Comparison of ENCODE assay signal across 21 cellular contexts in genomic region chr4:125132281-125132680, GRCh38.
"Had no signal": no experiment of that assay in that cellular context is flagged by ENCODE, and none has a peak within 500 bp of the region (broad histone marks: within the 10 kb centered on the region; RNA-seq: fewer than 3 reads in every experiment).

No MANE protein-coding gene starts in this region.

- H3K4me1 ChIP-seq: foreskin keratinocyte, lower lobe of right lung, thyroid gland had no signal

- H3K9me3 ChIP-seq: lower lobe of right lung, thyroid gland had no signal

- H3K27ac Mint-ChIP-seq: activated naive CD4-positive, alpha-beta T cell treated with anti-CD3 and anti-CD28 coated beads, Interleukin-2, amount 50 U/mL, for 24 hours; natural killer cell treated with Interleukin-12 subunit alpha and Interleukin-12 subunit beta and Interleukin-15 and Interleukin-18, amount 100 ng/mL, for 72 hours; stimulated activated naive B cell treated with anti-CD40 and anti-IgM and Interleukin-4, amounts not matched to agents 10 μg/mL and 1 μg/mL and 100 μg/mL, for 72 hours had no signal

- H3K36me3 Mint-ChIP-seq: activated naive CD4-positive, alpha-beta T cell treated with anti-CD3 and anti-CD28 coated beads, Interleukin-2, amount 50 U/mL, for 24 hours; natural killer cell treated with Interleukin-12 subunit alpha and Interleukin-12 subunit beta and Interleukin-15 and Interleukin-18, amount 100 ng/mL, for 72 hours; stimulated activated naive B cell treated with anti-CD40 and anti-IgM and Interleukin-4, amounts not matched to agents 10 μg/mL and 1 μg/mL and 100 μg/mL, for 72 hours had no signal

- H3K36me3 ChIP-seq: lower lobe of right lung, thyroid gland had no signal

- H3K27me3 ChIP-seq: foreskin keratinocyte, thyroid gland had no signal

- DNase-seq: activated CD4-positive, CD25-positive, alpha-beta regulatory T cell treated with anti-CD3 and anti-CD28 coated beads, Interleukin-2, amount 50 U/mL, for 72 hours; activated CD8-positive, alpha-beta memory T cell treated with anti-CD3 and anti-CD28 coated beads for 24 hours; activated CD8-positive, alpha-beta memory T cell treated with anti-CD3 and anti-CD28 coated beads, Interleukin-2, amount 50 U/mL, for 48 hours; activated gamma-delta T cell; cerebellar nuclear complex; cortex of kidney; effector CD4-positive, alpha-beta T cell; foreskin keratinocyte; glutamatergic neuron; hippocampal formation; islet precursor cell; left colon; lower lobe of right lung; nucleus accumbens; posterior cingulate gyrus; stimulated activated naive B cell treated with anti-CD40 and anti-IgM and Interleukin-4, amounts not matched to agents 10 μg/mL and 1 μg/mL and 100 μg/mL, for 72 hours; T-helper 2 cell; thyroid gland had no signal

- H3K27ac ChIP-seq: foreskin keratinocyte, lower lobe of right lung, thyroid gland, VCaP had no signal

- ATAC-seq: foreskin keratinocyte; left colon; lower lobe of right lung; natural killer cell treated with Interleukin-12 subunit alpha and Interleukin-12 subunit beta and Interleukin-15 and Interleukin-18, amount 100 ng/mL, for 72 hours; stimulated activated naive B cell treated with anti-CD40 and anti-IgM and Interleukin-4, amounts not matched to agents 10 μg/mL and 1 μg/mL and 100 μg/mL, for 72 hours had no signal

- H3K4me3 ChIP-seq: lower lobe of right lung, thyroid gland had no signal

- H3K9me3 Mint-ChIP-seq: activated naive CD4-positive, alpha-beta T cell treated with anti-CD3 and anti-CD28 coated beads, Interleukin-2, amount 50 U/mL, for 24 hours had no signal
